Comparison of ENCODE assay signal across 13 cellular contexts in genomic region chr9:4879098-4879497, GRCh38.
DNase-seq lines count a peak whose midpoint lies in the region; TF ChIP-seq lines count a peak whose summit lies in the region.
"Had no signal": no experiment of that assay in that cellular context is flagged by ENCODE, and none has a peak within 500 bp of the region (broad histone marks: within the 10 kb centered on the region; RNA-seq: fewer than 3 reads in every experiment).

No MANE protein-coding gene starts in this region.

- DNase-seq in Calu3, result peak; percentile 7
- DNase-seq in HEK293T (ENCODE audit: extremely low spot score), result no peak
- peak; percentile 31 for DNase-seq in prostate gland (ENCODE audit: low spot score)
- DNase-seq in middle frontal gyrus (ENCODE audit: extremely low spot score, low spot score), result no peak
- DNase-seq in breast epithelium (ENCODE audit: low spot score in 2 of 2), result no peak
- no peak for DNase-seq in KBM-7
- DNase-seq: AML-193; CD8-positive, alpha-beta memory T cell; DMS 273 treated with DMSO at 0.1 percent for 48 hours; HCEC 1CT had no signal

- no peak overlapping the region for H3K4me3 ChIP-seq in prostate gland
- H3K4me3 ChIP-seq in breast epithelium, result no peak overlapping the region
- H3K4me3 ChIP-seq: BLaER1 had no signal

- in situ Hi-C loops in KBM-7 (cut with MboI; ENCODE audit: low pct_unique_long_range_greater_than_20kb, low sequenced_read_pairs), result no loop called here

- H3K9me3 Mint-ChIP-seq in Calu3 (ENCODE audit: low read depth, unreplicated experiment), result no peaks in the 10 kb centered on the region
- H3K9me3 Mint-ChIP-seq: CD8-positive, alpha-beta memory T cell had no signal

- TF ChIP-seq CTCF in Calu3 (IDR thresholded peaks at IDR 0.05; ENCODE audit: unreplicated experiment) (no peak), VCaP (conservative IDR thresholded peaks at IDR 0.05) (no peak), prostate gland (IDR thresholded peaks at IDR 0.05) (no peak), breast epithelium (IDR thresholded peaks at IDR 0.05) (no peak)

- H3K9me3 ChIP-seq in prostate gland (no peaks in the 10 kb centered on the region), breast epithelium (no peaks in the 10 kb centered on the region)
- H3K9me3 ChIP-seq: BLaER1 had no signal

- no peaks in the 10 kb centered on the region for H3K27me3 Mint-ChIP-seq in Calu3 (ENCODE audit: unreplicated experiment)

- no peak overlapping the region for H3K27ac Mint-ChIP-seq in Calu3 (ENCODE audit: unreplicated experiment)

- POLR2A ChIA-PET in HEK293T (lab: Yijun Ruan, JAX), result no interaction called here

- H3K4me1 Mint-ChIP-seq in Calu3 (ENCODE audit: low read depth, unreplicated experiment), result no peaks in the 10 kb centered on the region
- H3K4me1 Mint-ChIP-seq: CD8-positive, alpha-beta memory T cell had no signal

- BruUV-seq in Calu3 (replicated peaks; lab: Mats Ljungman, UMichigan), result no TSS peak

- CTCF ChIA-PET in Calu3 (lab: Charles Lee), result interaction anchor here (0.7 kb wide), 1 partner anchor 109 kb away, joined by 3 read pairs; no protein-coding TSS in a partner anchor
- CTCF ChIA-PET in HEK293T (lab: Yijun Ruan, JAX), result no interaction called here

- intact Hi-C loops in Calu3 (cut with micrococcal nuclease; ENCODE audit: unreplicated experiment) (no loop called here), prostate gland (cut with DNase I) (no loop called here), breast epithelium (cut with DNase I; ENCODE audit: low total_unique reads) (no loop called here)

- H3K4me3 Mint-ChIP-seq in Calu3 (ENCODE audit: low read depth, unreplicated experiment), result no peak overlapping the region
- H3K4me3 Mint-ChIP-seq: CD8-positive, alpha-beta memory T cell had no signal

- H3K27me3 ChIP-seq in prostate gland (replicated peaks; ENCODE audit: insufficient read depth) (no peaks in the 10 kb centered on the region), breast epithelium (no peaks in the 10 kb centered on the region)
- H3K27me3 ChIP-seq: BLaER1 had no signal

- H3K4me1 ChIP-seq in prostate gland (replicated peaks) (peaks cover 6% of the 10 kb centered on the region), breast epithelium (no peaks in the 10 kb centered on the region)
- H3K4me1 ChIP-seq: BLaER1 had no signal

- H3K36me3 ChIP-seq in prostate gland (no peaks in the 10 kb centered on the region), breast epithelium (no peaks in the 10 kb centered on the region)
- H3K36me3 ChIP-seq: BLaER1 had no signal

- peak overlapping the region; percentile 71 for H3K27ac ChIP-seq in VCaP
- no peak overlapping the region for H3K27ac ChIP-seq in prostate gland
- no peak overlapping the region for H3K27ac ChIP-seq in breast epithelium
- H3K27ac ChIP-seq: BLaER1, HL-60 had no signal

- H3K36me3 Mint-ChIP-seq in Calu3 (ENCODE audit: insufficient read depth, unreplicated experiment), result no peaks in the 10 kb centered on the region

- TF ChIP-seq POLR2A in prostate gland (IDR thresholded peaks at IDR 0.05), result no peak
- TF ChIP-seq POLR2A in breast epithelium (IDR thresholded peaks at IDR 0.05), result no peak

- 75% methylated on average over 3 of the region's 3 CpGs for WGBS in prostate gland

TF ChIP-seq in HEK293T, 16 proteins besides CTCF, POLR2A, EP300 and RAD21:
- TF ChIP-seq LEF1 (IDR thresholded peaks at IDR 0.05; ENCODE audit: borderline replicate concordance) (no peak), PKNOX1 (IDR thresholded peaks at IDR 0.05) (peak; percentile 81), CTBP1 (IDR thresholded peaks at IDR 0.05; ENCODE audit: borderline replicate concordance) (no peak)

Comparison
In these comparisons a context has a peak if more than half of its experiments do, and no peak if none do; other contexts are left out.
1. DNase-seq: peak in Calu3 (single experiment) and prostate gland (single experiment); none in HEK293T (single experiment), middle frontal gyrus (single experiment), breast epithelium (0 of 2) and KBM-7 (single experiment).